8 cellular contexts compared by ENCODE assay signal in the genomic region with DNA sequence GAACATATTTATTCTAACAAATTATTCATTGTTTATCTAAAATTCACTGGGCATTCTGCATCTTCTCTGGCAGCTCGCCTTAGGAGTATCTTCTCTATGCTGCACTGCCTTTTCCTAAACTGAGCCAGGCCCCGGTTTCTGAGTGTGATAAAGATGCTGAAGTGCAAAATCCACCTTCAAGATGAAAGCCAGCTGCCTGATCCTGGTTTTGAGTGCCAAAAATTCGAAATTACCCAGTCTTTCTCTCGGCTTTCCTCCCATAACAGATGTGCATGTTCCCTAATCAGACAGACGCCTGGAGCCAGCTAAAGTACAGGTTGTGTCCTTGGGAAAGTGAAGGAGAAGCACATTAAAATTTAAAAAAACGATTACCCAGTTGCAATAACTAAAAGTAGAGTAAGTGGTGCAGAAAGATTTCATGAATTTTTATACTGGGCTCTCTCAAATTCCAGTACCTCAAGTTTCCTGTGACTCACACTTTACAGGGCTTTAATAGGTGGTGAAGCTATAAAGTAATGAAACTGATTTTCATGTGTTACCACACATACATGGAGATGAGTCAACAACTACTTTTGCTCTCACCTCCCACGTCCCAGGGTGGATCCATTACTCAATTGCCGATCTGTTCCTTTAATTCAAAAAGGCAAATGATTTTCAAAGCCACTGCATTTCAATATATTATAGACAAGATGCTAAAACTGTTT.
DNase-seq lines count a peak whose midpoint lies in the region; ATAC-seq and TF ChIP-seq lines count a peak whose summit lies in the region.

No MANE protein-coding gene starts in this region.

- ATAC-seq in HG03565 (IDR thresholded peaks at IDR 0.05; ENCODE audit: unreplicated experiment) = peak; percentile 77
- ATAC-seq in stimulated activated memory B cell treated with anti-CD40 and anti-IgM and Interleukin-4, amounts not matched to agents 10 μg/mL and 1 μg/mL and 100 μg/mL, for 72 hours = peak; percentile 77

- in situ Hi-C loops in G401 (cut with HindIII; ENCODE audit: low sequenced_read_pairs) = no loop called here

- DNase-seq in activated effector memory CD4-positive, alpha-beta T cell treated with anti-CD3 and anti-CD28 coated beads, Interleukin-2, amount 50 U/mL, for 16 hours = peak; percentile 82
- DNase-seq in activated effector memory CD4-positive, alpha-beta T cell treated with Interleukin-2 at 50 U/mL for 16 hours = no peak
- peak; percentile 62 to 71 for DNase-seq in activated T-cell treated with anti-CD3 and anti-CD28 coated beads, Interleukin-2, amount 50 U/mL, for 48 hours
- DNase-seq in iris pigment epithelial cell (ENCODE audit: low read depth) (peak; percentile 93), G401 (ENCODE audit: low spot score) (no peak), glutamatergic neuron (no peak)

- H3K27me3 Mint-ChIP-seq in stimulated activated memory B cell treated with anti-CD40 and anti-IgM and Interleukin-4, amounts not matched to agents 10 μg/mL and 1 μg/mL and 100 μg/mL, for 72 hours = peaks cover 18% of the 10 kb centered on the region
- H3K27me3 Mint-ChIP-seq in glutamatergic neuron (ENCODE audit: unreplicated experiment) = no peaks in the 10 kb centered on the region

- H3K4me3 Mint-ChIP-seq in stimulated activated memory B cell treated with anti-CD40 and anti-IgM and Interleukin-4, amounts not matched to agents 10 μg/mL and 1 μg/mL and 100 μg/mL, for 72 hours = no peak overlapping the region
- no peak overlapping the region for H3K4me3 Mint-ChIP-seq in glutamatergic neuron (ENCODE audit: unreplicated experiment)

- no peaks in the 10 kb centered on the region for H3K36me3 Mint-ChIP-seq in stimulated activated memory B cell treated with anti-CD40 and anti-IgM and Interleukin-4, amounts not matched to agents 10 μg/mL and 1 μg/mL and 100 μg/mL, for 72 hours
- no peaks in the 10 kb centered on the region for H3K36me3 Mint-ChIP-seq in glutamatergic neuron (ENCODE audit: unreplicated experiment)

- H3K27ac Mint-ChIP-seq in stimulated activated memory B cell treated with anti-CD40 and anti-IgM and Interleukin-4, amounts not matched to agents 10 μg/mL and 1 μg/mL and 100 μg/mL, for 72 hours = no peak overlapping the region
- H3K27ac Mint-ChIP-seq in glutamatergic neuron (ENCODE audit: unreplicated experiment) = no peak overlapping the region

- peaks cover 11% of the 10 kb centered on the region for H3K4me1 Mint-ChIP-seq in stimulated activated memory B cell treated with anti-CD40 and anti-IgM and Interleukin-4, amounts not matched to agents 10 μg/mL and 1 μg/mL and 100 μg/mL, for 72 hours
- H3K4me1 Mint-ChIP-seq in glutamatergic neuron (ENCODE audit: low read depth, unreplicated experiment) = peaks cover 7% of the 10 kb centered on the region

- peaks cover 3% of the 10 kb centered on the region for H3K9me3 Mint-ChIP-seq in stimulated activated memory B cell treated with anti-CD40 and anti-IgM and Interleukin-4, amounts not matched to agents 10 μg/mL and 1 μg/mL and 100 μg/mL, for 72 hours
- peaks cover 4% of the 10 kb centered on the region for H3K9me3 Mint-ChIP-seq in glutamatergic neuron (ENCODE audit: unreplicated experiment)

- TF ChIP-seq CTCF in glutamatergic neuron (IDR thresholded peaks at IDR 0.05; ENCODE audit: partially characterized antibody, unreplicated experiment) = no peak

Comparison
In these comparisons a context has a peak if more than half of its experiments do, and no peak if none do; other contexts are left out.
1. DNase-seq: peak in activated effector memory CD4-positive, alpha-beta T cell treated with anti-CD3 and anti-CD28 coated beads, Interleukin-2, amount 50 U/mL, for 16 hours (single experiment), activated T-cell treated with anti-CD3 and anti-CD28 coated beads, Interleukin-2, amount 50 U/mL, for 48 hours (2 of 2) and iris pigment epithelial cell (single experiment); none in activated effector memory CD4-positive, alpha-beta T cell treated with Interleukin-2 at 50 U/mL for 16 hours (single experiment), G401 (single experiment) and glutamatergic neuron (single experiment).